In genomic region chr14:22837750-22838538, GRCh38 we compare ENCODE assay signal across 8 cellular contexts. TPM values are rescaled to one million over a fixed set of nuclear protein-coding genes. Genes with fewer than 3 reads are reported as not detected.
DNase-seq lines count a peak whose midpoint lies in the region; ATAC-seq lines count a peak whose summit lies in the region.

No MANE protein-coding gene starts in this region.

- CTCF ChIA-PET in activated CD4-positive, alpha-beta T cell treated with anti-CD3 and anti-CD28 coated beads for 36 hours (lab: Charles Lee), result interaction anchor here (0.6 to 4.1 kb wide), 10 partner anchors 9 to 281 kb away, joined by 3 to 28 read pairs (median 4); no protein-coding TSS in a partner anchor

- H3K27me3 Mint-ChIP-seq in activated CD4-positive, alpha-beta T cell treated with anti-CD3 and anti-CD28 coated beads, Interleukin-2, amount 10 ng/mL, durations not matched to agents 24 days and 14 days, result peaks cover 19% of the 10 kb centered on the region
- H3K27me3 Mint-ChIP-seq in activated CD4-positive, alpha-beta T cell treated with anti-CD3 and anti-CD28 coated beads for 36 hours, result peaks cover 13% of the 10 kb centered on the region

- no peak overlapping the region for H3K27ac Mint-ChIP-seq in activated CD4-positive, alpha-beta T cell treated with anti-CD3 and anti-CD28 coated beads, Interleukin-2, amount 10 ng/mL, durations not matched to agents 24 days and 14 days
- H3K27ac Mint-ChIP-seq in activated CD4-positive, alpha-beta T cell treated with anti-CD3 and anti-CD28 coated beads for 36 hours, result no peak overlapping the region

- DNase-seq in activated CD4-positive, alpha-beta T cell treated with anti-CD3 and anti-CD28 coated beads, Interleukin-2, amount 10 ng/mL, durations not matched to agents 24 days and 14 days, result no peak
- DNase-seq in activated CD4-positive, alpha-beta T cell treated with anti-CD3 and anti-CD28 coated beads for 36 hours, result no peak
- peak; percentile 40 for DNase-seq in dermis blood vessel endothelial cell
- peak; percentile 34 for DNase-seq in medulla oblongata (ENCODE audit: extremely low spot score)
- peak; percentile 84 for DNase-seq in ureter (ENCODE audit: low spot score)
- no peak for DNase-seq in NCI-H1436 treated with DMSO at 0.1 percent for 48 hours (lab: John Stamatoyannopoulos, UW)
- no peak for DNase-seq in dedifferentiated amniotic fluid mesenchymal stem cell (ENCODE audit: extremely low spot score)
- no peak for DNase-seq in SW480 (ENCODE audit: low spot score)

- peaks cover 33% of the 10 kb centered on the region for H3K36me3 Mint-ChIP-seq in activated CD4-positive, alpha-beta T cell treated with anti-CD3 and anti-CD28 coated beads, Interleukin-2, amount 10 ng/mL, durations not matched to agents 24 days and 14 days (ENCODE audit: low read depth)
- H3K36me3 Mint-ChIP-seq in activated CD4-positive, alpha-beta T cell treated with anti-CD3 and anti-CD28 coated beads for 36 hours (ENCODE audit: low read depth), result peaks cover 22% of the 10 kb centered on the region

- ATAC-seq in activated CD4-positive, alpha-beta T cell treated with anti-CD3 and anti-CD28 coated beads for 36 hours, result no peak

- H3K9me3 Mint-ChIP-seq in activated CD4-positive, alpha-beta T cell treated with anti-CD3 and anti-CD28 coated beads, Interleukin-2, amount 10 ng/mL, durations not matched to agents 24 days and 14 days, result no peaks in the 10 kb centered on the region
- H3K9me3 Mint-ChIP-seq in activated CD4-positive, alpha-beta T cell treated with anti-CD3 and anti-CD28 coated beads for 36 hours (ENCODE audit: low read depth), result no peaks in the 10 kb centered on the region

- intact Hi-C loops in activated CD4-positive, alpha-beta T cell treated with anti-CD3 and anti-CD28 coated beads, Interleukin-2, amount 10 ng/mL, durations not matched to agents 24 days and 14 days (cut with micrococcal nuclease), result no loop called here
- intact Hi-C loops in activated CD4-positive, alpha-beta T cell treated with anti-CD3 and anti-CD28 coated beads for 36 hours (cut with DNase I, micrococcal nuclease), result no loop called here

- POLR2A ChIA-PET in activated CD4-positive, alpha-beta T cell treated with anti-CD3 and anti-CD28 coated beads for 36 hours (lab: Charles Lee), result interaction anchor here (0.6 to 1.2 kb wide), 4 partner anchors 71 to 331 kb away, joined by 3 to 4 read pairs (median 4); partner anchors contain the start of genes DAD1 and OXA1L

- H3K4me1 Mint-ChIP-seq in activated CD4-positive, alpha-beta T cell treated with anti-CD3 and anti-CD28 coated beads, Interleukin-2, amount 10 ng/mL, durations not matched to agents 24 days and 14 days, result peaks cover 7% of the 10 kb centered on the region
- peaks cover 12% of the 10 kb centered on the region for H3K4me1 Mint-ChIP-seq in activated CD4-positive, alpha-beta T cell treated with anti-CD3 and anti-CD28 coated beads for 36 hours

- H3K4me3 Mint-ChIP-seq in activated CD4-positive, alpha-beta T cell treated with anti-CD3 and anti-CD28 coated beads, Interleukin-2, amount 10 ng/mL, durations not matched to agents 24 days and 14 days, result peak overlapping the region; percentile 12
- no peak overlapping the region for H3K4me3 Mint-ChIP-seq in activated CD4-positive, alpha-beta T cell treated with anti-CD3 and anti-CD28 coated beads for 36 hours

RNA-seq across cellular contexts. Expression of gene MMP14, which starts 1.6 kb away (rescaled TPM):
- total RNA-seq in activated CD4-positive, alpha-beta T cell treated with anti-CD3 and anti-CD28 coated beads, Interleukin-2, amount 10 ng/mL, durations not matched to agents 24 days and 14 days, result 2.1 and 3.2 TPM in 2 replicates
- 1 to 10 TPM; 2.0 to 2.1 TPM for total RNA-seq in activated CD4-positive, alpha-beta T cell treated with anti-CD3 and anti-CD28 coated beads for 36 hours
- 73.3 and 138 TPM in 2 replicates for total RNA-seq in dermis blood vessel endothelial cell
- 172 TPM for total RNA-seq in ureter

RNA-seq across cellular contexts. Expression of gene MRPL52, which starts 8.3 kb away (rescaled TPM):
- total RNA-seq in activated CD4-positive, alpha-beta T cell treated with anti-CD3 and anti-CD28 coated beads, Interleukin-2, amount 10 ng/mL, durations not matched to agents 24 days and 14 days, result 189 and 194 TPM in 2 replicates
- total RNA-seq in activated CD4-positive, alpha-beta T cell treated with anti-CD3 and anti-CD28 coated beads for 36 hours, result 100 to 1,000 TPM; 115 to 136 TPM
- total RNA-seq in dermis blood vessel endothelial cell (30.1 and 38.1 TPM in 2 replicates), ureter (77.8 TPM)

RNA-seq across cellular contexts. Expression of gene SLC7A7, which starts 22.7 kb away (rescaled TPM):
- total RNA-seq in activated CD4-positive, alpha-beta T cell treated with anti-CD3 and anti-CD28 coated beads, Interleukin-2, amount 10 ng/mL, durations not matched to agents 24 days and 14 days, result 0.40 TPM in 1 of 2 replicates, not detected in the other
- under 1 TPM; 0.50 to 0.72 TPM for total RNA-seq in activated CD4-positive, alpha-beta T cell treated with anti-CD3 and anti-CD28 coated beads for 36 hours
- 4.8 and 8.3 TPM in 2 replicates for total RNA-seq in dermis blood vessel endothelial cell
- total RNA-seq in ureter, result 10.6 TPM

RNA-seq across cellular contexts. Expression of gene LRP10, which starts 33.6 kb away (rescaled TPM):
- 34.2 and 35.2 TPM in 2 replicates for total RNA-seq in activated CD4-positive, alpha-beta T cell treated with anti-CD3 and anti-CD28 coated beads, Interleukin-2, amount 10 ng/mL, durations not matched to agents 24 days and 14 days
- 10 to 100 TPM; 36.3 to 41.8 TPM for total RNA-seq in activated CD4-positive, alpha-beta T cell treated with anti-CD3 and anti-CD28 coated beads for 36 hours
- total RNA-seq in dermis blood vessel endothelial cell, result 59.4 and 126 TPM in 2 replicates
- total RNA-seq in ureter, result 128 TPM

RNA-seq across cellular contexts. Expression of gene REM2, which starts 45.1 kb away (rescaled TPM):
- 0.28 and 0.33 TPM in 2 replicates for total RNA-seq in activated CD4-positive, alpha-beta T cell treated with anti-CD3 and anti-CD28 coated beads, Interleukin-2, amount 10 ng/mL, durations not matched to agents 24 days and 14 days
- total RNA-seq in activated CD4-positive, alpha-beta T cell treated with anti-CD3 and anti-CD28 coated beads for 36 hours, result under 1 TPM; 0.33 to 0.48 TPM
- 0.09 TPM in 1 of 2 replicates, not detected in the other for total RNA-seq in dermis blood vessel endothelial cell
- 0.18 TPM for total RNA-seq in ureter

Comparison
In these comparisons a context has a peak if more than half of its experiments do, and no peak if none do; other contexts are left out.
1. DNase-seq: peak in dermis blood vessel endothelial cell (single experiment), medulla oblongata (single experiment) and ureter (single experiment); none in activated CD4-positive, alpha-beta T cell treated with anti-CD3 and anti-CD28 coated beads, Interleukin-2, amount 10 ng/mL, durations not matched to agents 24 days and 14 days (single experiment), activated CD4-positive, alpha-beta T cell treated with anti-CD3 and anti-CD28 coated beads for 36 hours (single experiment), NCI-H1436 treated with DMSO at 0.1 percent for 48 hours (single experiment), dedifferentiated amniotic fluid mesenchymal stem cell (single experiment) and SW480 (single experiment).
2. RNA of gene MMP14, which starts 1.6 kb away (total RNA-seq): 172 TPM in ureter (single experiment) and 73.3 to 138 TPM in dermis blood vessel endothelial cell; 2.1 to 3.2 TPM in activated CD4-positive, alpha-beta T cell treated with anti-CD3 and anti-CD28 coated beads, Interleukin-2, amount 10 ng/mL, durations not matched to agents 24 days and 14 days and 2.0 to 2.1 TPM in activated CD4-positive, alpha-beta T cell treated with anti-CD3 and anti-CD28 coated beads for 36 hours; every median in the first group is over 10 times any median in the second.